Comparison of ENCODE assay signal across 6 cellular contexts in the genomic region with DNA sequence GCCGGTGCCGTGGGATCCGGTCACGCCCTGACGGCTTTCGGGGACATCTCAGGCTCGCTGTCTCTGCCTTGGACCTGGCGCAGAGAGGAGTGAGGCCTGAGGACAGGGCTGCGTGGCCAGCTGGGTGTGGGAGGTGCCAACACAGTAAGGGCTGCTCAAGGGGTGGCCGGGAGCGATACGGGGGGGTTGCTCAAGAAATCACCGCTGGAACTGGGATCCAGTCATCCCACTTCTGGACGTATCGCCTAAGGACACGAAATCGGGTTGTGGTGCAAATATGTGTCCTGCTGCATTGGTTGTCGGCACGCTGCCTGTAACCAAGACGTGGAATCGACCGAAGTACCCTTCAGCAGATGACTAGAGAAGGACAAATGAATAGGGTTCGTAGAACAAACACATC. TPM values are rescaled to one million over a fixed set of nuclear protein-coding genes. Genes with fewer than 3 reads are reported as not detected.
A peak's percentile ranks its signal among the peaks of the same experiment; 100 is the strongest.
DNase-seq lines count a peak whose midpoint lies in the region; ATAC-seq and TF ChIP-seq lines count a peak whose summit lies in the region.
"Not testable (repeated sequence)": the region's sequence is repeated elsewhere in the genome, so short reads cannot be mapped to it uniquely, and the experiment has no call there.

No MANE protein-coding gene starts in this region.

- H3K4me3 Mint-ChIP-seq in WTC11; activated naive CD4-positive, alpha-beta T cell treated with anti-CD3 and anti-CD28 coated beads, Interleukin-2, amount 10 ng/mL, durations not matched to agents 7 days and 5 days: not testable (repeated sequence)
- peak overlapping the region; percentile 53 for H3K4me3 Mint-ChIP-seq in endothelial cell (ENCODE audit: unreplicated experiment)

- not testable (repeated sequence) for TF ChIP-seq POLR2A in stomach (IDR thresholded peaks at IDR 0.05)

- not testable (repeated sequence) for H3K36me3 Mint-ChIP-seq in WTC11; activated naive CD4-positive, alpha-beta T cell treated with anti-CD3 and anti-CD28 coated beads, Interleukin-2, amount 10 ng/mL, durations not matched to agents 7 days and 5 days; endothelial cell (ENCODE audit: low read depth, unreplicated experiment)

- CTCF ChIA-PET in WTC11 (lab: Charles Lee); activated naive CD4-positive, alpha-beta T cell treated with anti-CD3 and anti-CD28 coated beads, Interleukin-2, amount 10 ng/mL, durations not matched to agents 7 days and 5 days (lab: Charles Lee): not testable (repeated sequence)

- not testable (repeated sequence) for TF ChIP-seq CTCF in WTC11 (IDR thresholded peaks at IDR 0.05); endothelial cell (IDR thresholded peaks at IDR 0.05; ENCODE audit: unreplicated experiment); stomach (IDR thresholded peaks at IDR 0.05)

- ATAC-seq in WTC11, left ventricle myocardium superior: not testable (repeated sequence)

- H3K4me3 ChIP-seq in stomach, result not testable (repeated sequence)

- not testable (repeated sequence) for H3K36me3 ChIP-seq in stomach

- POLR2A ChIA-PET in WTC11 (lab: Charles Lee), result not testable (repeated sequence)

- peaks cover 35% of the 10 kb centered on the region for H3K9me3 Mint-ChIP-seq in WTC11
- H3K9me3 Mint-ChIP-seq in activated naive CD4-positive, alpha-beta T cell treated with anti-CD3 and anti-CD28 coated beads, Interleukin-2, amount 10 ng/mL, durations not matched to agents 7 days and 5 days; endothelial cell (ENCODE audit: unreplicated experiment): not testable (repeated sequence)

- intact Hi-C loops in left ventricle myocardium superior (cut with micrococcal nuclease); posterior vena cava (cut with DNase I): not testable (repeated sequence)
- intact Hi-C loops in stomach (cut with DNase I; ENCODE audit: low total_unique reads), result loop anchor here (10.0 kb wide), 1 partner anchor 125 kb away; no protein-coding TSS in a partner anchor

- H3K9me3 ChIP-seq in stomach, result peaks cover 0 to 18% (median 12%) of the 10 kb centered on the region in 4 donors

- H3K27ac ChIP-seq in stomach, result not testable (repeated sequence)

- not testable (repeated sequence) for TF ChIP-seq EP300 in stomach (IDR thresholded peaks at IDR 0.05)

- not testable (repeated sequence) for H3K4me1 ChIP-seq in stomach

- H3K4me1 Mint-ChIP-seq in WTC11; activated naive CD4-positive, alpha-beta T cell treated with anti-CD3 and anti-CD28 coated beads, Interleukin-2, amount 10 ng/mL, durations not matched to agents 7 days and 5 days; endothelial cell (ENCODE audit: unreplicated experiment): not testable (repeated sequence)

- peak; percentile 12 for DNase-seq in WTC11 (ENCODE audit: low spot score)
- DNase-seq in activated naive CD4-positive, alpha-beta T cell treated with anti-CD3 and anti-CD28 coated beads, Interleukin-2, amount 10 ng/mL, durations not matched to agents 7 days and 5 days; endothelial cell (ENCODE audit: low spot score): not testable (repeated sequence)
- DNase-seq in left ventricle myocardium superior, result peak; percentile 16
- peak; percentile 76 for DNase-seq in posterior vena cava (ENCODE audit: low spot score)
- peak; percentile 26 for DNase-seq in stomach

- H3K27me3 ChIP-seq in stomach, result peaks cover 5 to 68% (median 12%) of the 10 kb centered on the region in 3 donors

- not testable (repeated sequence) for H3K27ac Mint-ChIP-seq in WTC11
- peak overlapping the region; percentile 5 for H3K27ac Mint-ChIP-seq in activated naive CD4-positive, alpha-beta T cell treated with anti-CD3 and anti-CD28 coated beads, Interleukin-2, amount 10 ng/mL, durations not matched to agents 7 days and 5 days
- H3K27ac Mint-ChIP-seq in endothelial cell (ENCODE audit: unreplicated experiment), result peak overlapping the region; percentile 48

- 45 to 65% (median 62%) methylated on average over 14 to 16 of the region's 23 CpGs for whole genome bisulfite sequencing in stomach, 5 donors

- H3K27me3 Mint-ChIP-seq in WTC11 (ENCODE audit: low read depth) (peaks cover 39% of the 10 kb centered on the region), endothelial cell (ENCODE audit: unreplicated experiment) (peaks cover 11% of the 10 kb centered on the region)
- H3K27me3 Mint-ChIP-seq in activated naive CD4-positive, alpha-beta T cell treated with anti-CD3 and anti-CD28 coated beads, Interleukin-2, amount 10 ng/mL, durations not matched to agents 7 days and 5 days, result peaks cover 11% of the 10 kb centered on the region

RNA-seq across cellular contexts. Expression of gene ZFP37, which starts 33.4 kb away (rescaled TPM):
- total RNA-seq in WTC11 (2021), result 4.6 to 5.6 TPM (median 5.2 TPM) in 3 replicates
- total RNA-seq in endothelial cell (ENCODE audit: unreplicated experiment), result 4.2 TPM
- total RNA-seq in left ventricle myocardium superior, result 0.82 TPM
- total RNA-seq in posterior vena cava, result 1 to 10 TPM; 3.6 to 4.4 TPM
- total RNA-seq in stomach, result 1 to 10 TPM in 4 of 5 donors, under 1 TPM in 1; 0.72 to 3.8 (median 3.5) TPM
- polyA plus RNA-seq in stomach, result under 1 TPM; 0.31 to 0.93 (median 0.62) TPM
